In the genomic region with DNA sequence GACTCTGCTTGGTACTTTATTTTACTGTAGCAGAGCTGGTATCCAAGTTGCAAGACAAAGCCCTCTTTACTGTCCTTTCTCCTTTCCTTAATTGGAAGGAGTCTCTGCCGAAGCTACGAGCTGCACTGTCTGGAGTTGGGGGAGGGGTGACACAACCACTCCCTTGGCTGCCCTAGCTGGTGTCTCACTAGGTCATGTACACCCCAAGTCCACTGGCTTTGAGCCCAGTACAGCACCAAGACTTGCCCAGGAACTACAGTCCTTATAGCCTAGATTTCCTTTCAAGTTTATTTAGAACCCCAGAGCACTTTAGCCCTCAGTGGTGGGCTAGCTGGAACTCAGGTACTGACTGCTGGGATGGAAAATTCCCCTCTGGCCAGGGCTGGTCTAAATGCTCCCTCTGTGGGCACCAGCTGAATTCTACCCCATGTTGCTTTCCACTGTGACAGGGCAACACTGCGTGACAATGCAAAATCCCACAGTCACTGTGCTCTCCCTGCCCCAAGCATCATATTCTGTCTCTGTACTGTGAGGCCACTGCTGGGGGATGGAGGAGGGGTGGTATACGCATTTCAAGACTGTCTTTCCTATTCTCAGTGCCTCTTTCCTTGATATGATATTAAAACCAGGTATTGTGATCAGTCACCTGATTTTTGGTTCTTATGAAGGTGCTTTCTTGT, we compare ENCODE assay signal across 15 cellular contexts.
"Had no signal": no experiment of that assay in that cellular context is flagged by ENCODE, and none has a peak within 500 bp of the region (broad histone marks: within the 10 kb centered on the region; RNA-seq: fewer than 3 reads in every experiment).

No MANE protein-coding gene starts in this region.

- H3K4me3 ChIP-seq: dorsolateral prefrontal cortex, neural progenitor cell, stomach, thoracic aorta, uterus had no signal

- H3K27me3 ChIP-seq: dorsolateral prefrontal cortex, neural progenitor cell, stomach, uterus had no signal

- DNase-seq: activated CD4-positive, alpha-beta memory T cell treated with anti-CD3 and anti-CD28 coated beads for 36 hours; activated gamma-delta T cell; activated T-cell treated with anti-CD3 and anti-CD28 coated beads, Interleukin-2, amount 50 U/mL, for 48 hours; dorsolateral prefrontal cortex; hippocampal formation; kidney glomerular epithelial cell; stimulated activated CD4-positive, alpha-beta T cell treated with anti-CD3 and anti-CD28 coated beads, Interleukin-15, amount 100 ng/mL, for 24 hours; stimulated activated CD4-positive, alpha-beta T cell treated with anti-CD3 and anti-CD28 coated beads, Interleukin-4, amount 100 ng/mL, for 4 hours; stomach; uterus had no signal

- H2AFZ ChIP-seq: parathyroid adenoma had no signal

- H3K79me2 ChIP-seq: parathyroid adenoma had no signal

- FAIRE-seq: endometrium had no signal

- H3K27ac ChIP-seq: dorsolateral prefrontal cortex, neural progenitor cell, parathyroid adenoma, stomach, thoracic aorta, uterus had no signal

- H3K4me1 ChIP-seq: neural progenitor cell, parathyroid adenoma, stomach, uterus had no signal

- ATAC-seq: activated CD4-positive, CD25-positive, alpha-beta regulatory T cell treated with anti-CD3 and anti-CD28 coated beads, Interleukin-2, amount 50 U/mL, for 24 hours had no signal

- H3K9me3 ChIP-seq: thoracic aorta, uterus had no signal

- H3K9ac ChIP-seq: neural progenitor cell, parathyroid adenoma had no signal

- H3K36me3 ChIP-seq: neural progenitor cell, stomach, thoracic aorta, uterus had no signal

- H3K4me2 ChIP-seq: neural progenitor cell had no signal
